ENCODE assay signal across 1 cellular context in genomic region chr19:38315657-38316476, GRCh38.
TF ChIP-seq lines count a peak whose summit lies in the region.

Gene YIF1B, minus strand, starts transcription at chr19:38315947. Its CDS starts 30 bp downstream, at chr19:38315917.

TF ChIP-seq in K562, 482 proteins besides CTCF, POLR2A, EP300 and RAD21 (continued from another document and continues in another):
- TF ChIP-seq AFF1 (IDR thresholded peaks at IDR 0.05; ENCODE audit: low read depth in 1 of 2, partially characterized antibody in 2 of 2) (peak; percentile 33 to 53), MTA3 (IDR thresholded peaks at IDR 0.05; ENCODE audit: borderline replicate concordance) (peak; percentile 85; the same call in 1 of the 2 replicates), ZNF586 (CRISPR knock-in tag; conservative IDR thresholded peaks at IDR 0.05) (no peak), ETV6 (IDR thresholded peaks at IDR 0.05; ENCODE audit: borderline replicate concordance in 1 of 2, low read depth in 2 of 2, low read length in 1 of 2) (peak in 1 of 2 experiments; percentile 43; a peak in 1 of 4 replicates), ETV6 (CRISPR knock-in tag; IDR thresholded peaks at IDR 0.05; ENCODE audit: borderline replicate concordance) (no peak), ZZZ3 (IDR thresholded peaks at IDR 0.05) (no peak), RB1 (IDR thresholded peaks at IDR 0.05; ENCODE audit: low read depth) (peak; percentile 63; the same call in 1 of the 2 replicates), FOXK1 (CRISPR knock-in tag; IDR thresholded peaks at IDR 0.05; ENCODE audit: borderline replicate concordance) (no peak), KDM2B (CRISPR knock-in tag; IDR thresholded peaks at IDR 0.05) (no peak), MYC (IDR thresholded peaks at IDR 0.05; ENCODE audit: low read depth, low read length) (peak; percentile 47), MYC (CRISPR knock-in tag; IDR thresholded peaks at IDR 0.05; ENCODE audit: borderline replicate concordance, low read depth) (no peak), KHSRP (IDR thresholded peaks at IDR 0.05) (no peak), TFAM (CRISPR knock-in tag; conservative IDR thresholded peaks at IDR 0.05) (no peak), MTA2 (IDR thresholded peaks at IDR 0.05; ENCODE audit: low read depth) (no peak), ZFP36 (IDR thresholded peaks at IDR 0.05; ENCODE audit: low read depth, low read length, partially characterized antibody) (no peak), CHD2 (IDR thresholded peaks at IDR 0.05; ENCODE audit: low read depth, low read length) (no peak), PCBP2 (IDR thresholded peaks at IDR 0.05; ENCODE audit: low read depth, low read length, poor library complexity, severe bottlenecking) (no peak), ZNF584 (CRISPR knock-in tag; IDR thresholded peaks at IDR 0.05; ENCODE audit: low read depth) (no peak), PHB (CRISPR knock-in tag; IDR thresholded peaks at IDR 0.05) (no peak), FOXA3 (CRISPR knock-in tag; conservative IDR thresholded peaks at IDR 0.05 in 1 of 2, IDR thresholded peaks at IDR 0.05 in 1 of 2) (no peak), PHB2 (IDR thresholded peaks at IDR 0.05; ENCODE audit: low read depth) (no peak), ZNF263 (CRISPR knock-in tag; IDR thresholded peaks at IDR 0.05; ENCODE audit: borderline replicate concordance) (no peak; the same call in 1 of the 2 replicates), ZNF280B (CRISPR knock-in tag; IDR thresholded peaks at IDR 0.05) (no peak), JUN (IDR thresholded peaks at IDR 0.05; ENCODE audit: borderline replicate concordance, low read depth, low read length) (no peak), JUN (CRISPR knock-in tag; IDR thresholded peaks at IDR 0.05; ENCODE audit: borderline replicate concordance) (no peak), CBX2 (IDR thresholded peaks at IDR 0.05; ENCODE audit: insufficient read depth, low read length, poor library complexity, severe bottlenecking) (no peak), SMARCC2 (IDR thresholded peaks at IDR 0.05; ENCODE audit: low read depth) (0 out of 2 replicates have a peak, but pooled peaks have one; percentile 15), ZNF764 (CRISPR knock-in tag; IDR thresholded peaks at IDR 0.05; ENCODE audit: low read depth) (no peak), HDAC8 (tag; IDR thresholded peaks at IDR 0.05) (no peak), ZKSCAN8 (CRISPR knock-in tag; IDR thresholded peaks at IDR 0.05) (no peak), STAT5B (CRISPR knock-in tag; IDR thresholded peaks at IDR 0.05) (no peak), ZSCAN29 (IDR thresholded peaks at IDR 0.05) (no peak), POLR3G (IDR thresholded peaks at IDR 0.05; ENCODE audit: extremely low read depth, insufficient read length, insufficient replicate concordance) (no peak), STAT5A (IDR thresholded peaks at IDR 0.05; ENCODE audit: borderline replicate concordance, low read length) (no peak), ELF1 (tag; IDR thresholded peaks at IDR 0.05) (no peak), ETV1 (tag; conservative IDR thresholded peaks at IDR 0.05; ENCODE audit: low read depth) (no peak), NELFE (IDR thresholded peaks at IDR 0.05; ENCODE audit: insufficient read depth, insufficient read length) (no peak), RUNX1 (IDR thresholded peaks at IDR 0.05; ENCODE audit: low read depth) (no peak), MYNN (IDR thresholded peaks at IDR 0.05) (0 out of 2 replicates have a peak, but pooled peaks have one; percentile 12), MYNN (CRISPR knock-in tag; IDR thresholded peaks at IDR 0.05) (no peak), TSHZ1 (CRISPR knock-in tag; IDR thresholded peaks at IDR 0.05) (no peak), POLR2AphosphoS5 (IDR thresholded peaks at IDR 0.05; ENCODE audit: control insufficient read depth, insufficient read depth, low read depth, low read length) (0 out of 2 replicates have a peak, but pooled peaks have one; percentile 34)
- TF ChIP-seq, protein P1, sequence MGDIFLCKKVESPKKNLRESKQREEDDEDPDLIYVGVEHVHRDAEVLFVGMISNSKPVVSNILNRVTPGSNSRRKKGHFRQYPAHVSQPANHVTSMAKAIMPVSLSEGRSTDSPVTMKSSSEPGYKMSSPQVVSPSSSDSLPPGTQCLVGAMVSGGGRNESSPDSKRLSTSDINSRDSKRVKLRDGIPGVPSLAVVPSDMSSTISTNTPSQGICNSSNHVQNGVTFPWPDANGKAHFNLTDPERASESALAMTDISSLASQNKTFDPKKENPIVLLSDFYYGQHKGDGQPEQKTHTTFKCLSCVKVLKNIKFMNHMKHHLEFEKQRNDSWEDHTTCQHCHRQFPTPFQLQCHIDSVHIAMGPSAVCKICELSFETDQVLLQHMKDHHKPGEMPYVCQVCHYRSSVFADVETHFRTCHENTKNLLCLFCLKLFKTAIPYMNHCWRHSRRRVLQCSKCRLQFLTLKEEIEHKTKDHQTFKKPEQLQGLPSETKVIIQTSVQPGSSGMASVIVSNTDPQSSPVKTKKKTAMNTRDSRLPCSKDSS (IDR thresholded peaks at IDR 0.05; ENCODE audit: low read depth, partially characterized antibody), result no peak
- TF ChIP-seq, protein P2, sequence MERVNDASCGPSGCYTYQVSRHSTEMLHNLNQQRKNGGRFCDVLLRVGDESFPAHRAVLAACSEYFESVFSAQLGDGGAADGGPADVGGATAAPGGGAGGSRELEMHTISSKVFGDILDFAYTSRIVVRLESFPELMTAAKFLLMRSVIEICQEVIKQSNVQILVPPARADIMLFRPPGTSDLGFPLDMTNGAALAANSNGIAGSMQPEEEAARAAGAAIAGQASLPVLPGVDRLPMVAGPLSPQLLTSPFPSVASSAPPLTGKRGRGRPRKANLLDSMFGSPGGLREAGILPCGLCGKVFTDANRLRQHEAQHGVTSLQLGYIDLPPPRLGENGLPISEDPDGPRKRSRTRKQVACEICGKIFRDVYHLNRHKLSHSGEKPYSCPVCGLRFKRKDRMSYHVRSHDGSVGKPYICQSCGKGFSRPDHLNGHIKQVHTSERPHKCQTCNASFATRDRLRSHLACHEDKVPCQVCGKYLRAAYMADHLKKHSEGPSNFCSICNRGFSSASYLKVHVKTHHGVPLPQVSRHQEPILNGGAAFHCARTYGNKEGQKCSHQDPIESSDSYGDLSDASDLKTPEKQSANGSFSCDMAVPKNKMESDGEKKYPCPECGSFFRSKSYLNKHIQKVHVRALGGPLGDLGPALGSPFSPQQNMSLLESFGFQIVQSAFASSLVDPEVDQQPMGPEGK (CRISPR knock-in tag; IDR thresholded peaks at IDR 0.05; ENCODE audit: borderline replicate concordance), result 0 out of 2 replicates have a peak, but pooled peaks have one; percentile 20
- TF ChIP-seq, protein P3, sequence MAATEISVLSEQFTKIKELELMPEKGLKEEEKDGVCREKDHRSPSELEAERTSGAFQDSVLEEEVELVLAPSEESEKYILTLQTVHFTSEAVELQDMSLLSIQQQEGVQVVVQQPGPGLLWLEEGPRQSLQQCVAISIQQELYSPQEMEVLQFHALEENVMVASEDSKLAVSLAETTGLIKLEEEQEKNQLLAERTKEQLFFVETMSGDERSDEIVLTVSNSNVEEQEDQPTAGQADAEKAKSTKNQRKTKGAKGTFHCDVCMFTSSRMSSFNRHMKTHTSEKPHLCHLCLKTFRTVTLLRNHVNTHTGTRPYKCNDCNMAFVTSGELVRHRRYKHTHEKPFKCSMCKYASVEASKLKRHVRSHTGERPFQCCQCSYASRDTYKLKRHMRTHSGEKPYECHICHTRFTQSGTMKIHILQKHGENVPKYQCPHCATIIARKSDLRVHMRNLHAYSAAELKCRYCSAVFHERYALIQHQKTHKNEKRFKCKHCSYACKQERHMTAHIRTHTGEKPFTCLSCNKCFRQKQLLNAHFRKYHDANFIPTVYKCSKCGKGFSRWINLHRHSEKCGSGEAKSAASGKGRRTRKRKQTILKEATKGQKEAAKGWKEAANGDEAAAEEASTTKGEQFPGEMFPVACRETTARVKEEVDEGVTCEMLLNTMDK (IDR thresholded peaks at IDR 0.05; ENCODE audit: borderline replicate concordance, insufficient read depth, low read depth, low read length, poor library complexity, severe bottlenecking), result no peak
- TF ChIP-seq, protein P4, sequence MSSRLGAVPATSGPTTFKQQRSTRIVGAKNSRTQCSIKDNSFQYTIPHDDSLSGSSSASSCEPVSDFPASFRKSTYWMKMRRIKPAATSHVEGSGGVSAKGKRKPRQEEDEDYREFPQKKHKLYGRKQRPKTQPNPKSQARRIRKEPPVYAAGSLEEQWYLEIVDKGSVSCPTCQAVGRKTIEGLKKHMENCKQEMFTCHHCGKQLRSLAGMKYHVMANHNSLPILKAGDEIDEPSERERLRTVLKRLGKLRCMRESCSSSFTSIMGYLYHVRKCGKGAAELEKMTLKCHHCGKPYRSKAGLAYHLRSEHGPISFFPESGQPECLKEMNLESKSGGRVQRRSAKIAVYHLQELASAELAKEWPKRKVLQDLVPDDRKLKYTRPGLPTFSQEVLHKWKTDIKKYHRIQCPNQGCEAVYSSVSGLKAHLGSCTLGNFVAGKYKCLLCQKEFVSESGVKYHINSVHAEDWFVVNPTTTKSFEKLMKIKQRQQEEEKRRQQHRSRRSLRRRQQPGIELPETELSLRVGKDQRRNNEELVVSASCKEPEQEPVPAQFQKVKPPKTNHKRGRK (tag; IDR thresholded peaks at IDR 0.05), result no peak
- TF ChIP-seq, protein P5, sequence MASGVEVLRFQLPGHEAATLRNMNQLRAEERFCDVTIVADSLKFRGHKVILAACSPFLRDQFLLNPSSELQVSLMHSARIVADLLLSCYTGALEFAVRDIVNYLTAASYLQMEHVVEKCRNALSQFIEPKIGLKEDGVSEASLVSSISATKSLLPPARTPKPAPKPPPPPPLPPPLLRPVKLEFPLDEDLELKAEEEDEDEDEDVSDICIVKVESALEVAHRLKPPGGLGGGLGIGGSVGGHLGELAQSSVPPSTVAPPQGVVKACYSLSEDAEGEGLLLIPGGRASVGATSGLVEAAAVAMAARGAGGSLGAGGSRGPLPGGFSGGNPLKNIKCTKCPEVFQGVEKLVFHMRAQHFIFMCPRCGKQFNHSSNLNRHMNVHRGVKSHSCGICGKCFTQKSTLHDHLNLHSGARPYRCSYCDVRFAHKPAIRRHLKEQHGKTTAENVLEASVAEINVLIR (CRISPR knock-in tag; IDR thresholded peaks at IDR 0.05), result no peak
- TF ChIP-seq, protein P6, sequence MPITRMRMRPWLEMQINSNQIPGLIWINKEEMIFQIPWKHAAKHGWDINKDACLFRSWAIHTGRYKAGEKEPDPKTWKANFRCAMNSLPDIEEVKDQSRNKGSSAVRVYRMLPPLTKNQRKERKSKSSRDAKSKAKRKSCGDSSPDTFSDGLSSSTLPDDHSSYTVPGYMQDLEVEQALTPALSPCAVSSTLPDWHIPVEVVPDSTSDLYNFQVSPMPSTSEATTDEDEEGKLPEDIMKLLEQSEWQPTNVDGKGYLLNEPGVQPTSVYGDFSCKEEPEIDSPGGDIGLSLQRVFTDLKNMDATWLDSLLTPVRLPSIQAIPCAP (CRISPR knock-in tag; IDR thresholded peaks at IDR 0.05; ENCODE audit: borderline replicate concordance), result no peak
